ENCODE assay signal across 22 cellular contexts in genomic region chr3:38657369-38657768, GRCh38.
"Had no signal": no experiment of that assay in that cellular context is flagged by ENCODE, and none has a peak within 500 bp of the region (broad histone marks: within the 10 kb centered on the region; RNA-seq: fewer than 3 reads in every experiment).

No MANE protein-coding gene starts in this region.

- DNase-seq: activated CD4-positive, alpha-beta T cell treated with anti-CD3 and anti-CD28 coated beads for 36 hours; activated CD4-positive, alpha-beta T cell treated with anti-CD3 and anti-CD28 coated beads, Interleukin-2, amount 50 U/mL, for 1 hour; activated CD8-positive, alpha-beta T cell treated with anti-CD3 and anti-CD28 coated beads for 36 hours; activated gamma-delta T cell; activated naive CD4-positive, alpha-beta T cell treated with anti-CD3 and anti-CD28 coated beads for 36 hours; activated T-cell treated with anti-CD3 and anti-CD28 coated beads for 4 hours; activated T-cell treated with anti-CD3 and anti-CD28 coated beads, Interleukin-2, amount 50 U/mL, for 48 hours; amygdala; brain microvascular endothelial cell; Kasumi-1; KBM-7; NCI-H146; NCI-H187 treated with DMSO at 0.1 percent for 48 hours; NCI-H2081 treated with DMSO at 0.1 percent for 48 hours; NCI-H446; NCI-H524; Peyer's patch; SHP77 treated with DMSO at 0.1 percent for 48 hours; T-cell had no signal

- H3K9me3 Mint-ChIP-seq: activated T-helper 17 cell treated with anti-CD3 and anti-CD28 coated beads, Interleukin-2, amount 50 U/mL, for 72 hours had no signal

- ATAC-seq: activated CD4-positive, alpha-beta T cell treated with anti-CD3 and anti-CD28 coated beads for 36 hours; activated CD8-positive, alpha-beta T cell treated with anti-CD3 and anti-CD28 coated beads for 36 hours; activated T-helper 17 cell treated with anti-CD3 and anti-CD28 coated beads, Interleukin-2, amount 50 U/mL, for 72 hours; T-cell had no signal

- H3K4me3 Mint-ChIP-seq: activated CD4-positive, alpha-beta T cell treated with anti-CD3 and anti-CD28 coated beads for 36 hours; activated CD8-positive, alpha-beta T cell treated with anti-CD3 and anti-CD28 coated beads for 36 hours; activated naive CD4-positive, alpha-beta T cell treated with anti-CD3 and anti-CD28 coated beads for 36 hours; activated naive CD8-positive, alpha-beta T cell; activated T-helper 17 cell treated with anti-CD3 and anti-CD28 coated beads, Interleukin-2, amount 50 U/mL, for 72 hours; T-cell had no signal

- H3K36me3 ChIP-seq: brain microvascular endothelial cell, Peyer's patch had no signal

- H3K4me1 Mint-ChIP-seq: activated T-helper 17 cell treated with anti-CD3 and anti-CD28 coated beads, Interleukin-2, amount 50 U/mL, for 72 hours had no signal

- H3K4me1 ChIP-seq: Peyer's patch had no signal

- H3K36me3 Mint-ChIP-seq: activated naive CD8-positive, alpha-beta T cell; T-cell had no signal

- H3K27ac ChIP-seq: brain microvascular endothelial cell, Peyer's patch, VCaP had no signal

- H3K4me3 ChIP-seq: Peyer's patch had no signal

- H3K27me3 ChIP-seq: Peyer's patch had no signal

- H3K27ac Mint-ChIP-seq: activated CD4-positive, alpha-beta T cell treated with anti-CD3 and anti-CD28 coated beads for 36 hours; activated CD8-positive, alpha-beta T cell treated with anti-CD3 and anti-CD28 coated beads for 36 hours; activated naive CD4-positive, alpha-beta T cell treated with anti-CD3 and anti-CD28 coated beads for 36 hours; activated naive CD8-positive, alpha-beta T cell; activated T-helper 17 cell treated with anti-CD3 and anti-CD28 coated beads, Interleukin-2, amount 50 U/mL, for 72 hours; T-cell had no signal
